Comparison of ENCODE assay signal across 11 cellular contexts in the genomic region with DNA sequence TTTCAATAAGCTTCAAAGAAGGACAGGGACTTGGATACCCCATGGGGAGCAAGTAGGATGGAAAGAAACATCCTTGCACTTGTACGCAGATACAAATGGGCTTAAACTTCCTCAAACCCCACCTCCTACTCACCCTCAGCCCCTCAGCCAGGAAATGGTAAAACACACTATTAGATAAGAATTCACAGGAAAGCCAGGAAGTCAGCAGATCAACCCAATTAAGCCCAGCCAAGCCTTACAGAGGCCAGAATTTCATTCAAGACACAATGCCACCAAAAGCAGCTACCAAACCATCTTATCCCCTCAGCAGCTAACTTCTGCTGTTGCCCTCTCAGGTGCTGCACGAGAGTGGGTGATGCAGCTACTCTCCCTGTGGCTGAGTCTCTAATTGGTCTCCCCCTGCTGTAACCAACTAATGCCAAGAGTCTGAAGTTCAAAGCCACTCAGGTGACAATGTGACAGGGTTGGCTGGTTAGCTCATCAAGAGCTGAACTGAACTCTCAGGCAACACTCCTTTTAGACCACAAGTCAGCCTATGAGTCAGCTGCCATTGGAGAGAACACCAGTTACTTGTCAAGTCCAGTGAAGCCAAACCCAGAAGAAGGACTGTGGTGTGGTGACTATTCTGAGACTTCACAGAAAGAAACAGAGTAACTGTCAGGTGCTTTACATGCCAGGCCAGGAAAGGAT.
DNase-seq lines count a peak whose midpoint lies in the region; ATAC-seq and TF ChIP-seq lines count a peak whose summit lies in the region.
"Had no signal": no experiment of that assay in that cellular context is flagged by ENCODE, and none has a peak within 500 bp of the region (broad histone marks: within the 10 kb centered on the region; RNA-seq: fewer than 3 reads in every experiment).

No MANE protein-coding gene starts in this region.

- DNase-seq in GM12865 (ENCODE audit: low read depth) (peak; percentile 87), dermis blood vessel endothelial cell (peak; percentile 7), neuronal stem cell (ENCODE audit: low spot score) (no peak), ACHN (no peak), NCI-H748 (lab: John Stamatoyannopoulos, UW; ENCODE audit: unreplicated experiment) (no peak), cerebellar nuclear complex (lab: John Stamatoyannopoulos, UW) (no peak)
- DNase-seq: lower lobe of right lung; PC-9; stimulated activated CD4-positive, alpha-beta T cell treated with anti-CD3 and anti-CD28 coated beads, Interleukin-15, amount 100 ng/mL, for 24 hours had no signal

- H3K18ac ChIP-seq in neuronal stem cell (ENCODE audit: low read length), result no peak overlapping the region

- no peaks in the 10 kb centered on the region for H3K36me3 ChIP-seq in neuronal stem cell (replicated peaks in 1 of 2; ENCODE audit: control insufficient read depth in 2 of 2, insufficient read depth in 2 of 2, low read length in 2 of 2)
- H3K36me3 ChIP-seq: lower lobe of right lung had no signal

- no peak overlapping the region for H2BK5ac ChIP-seq in neuronal stem cell (ENCODE audit: low read length)

- H3K4ac ChIP-seq in neuronal stem cell (ENCODE audit: low read length), result no peak overlapping the region

- H4K8ac ChIP-seq in neuronal stem cell (ENCODE audit: low read depth, low read length), result no peak overlapping the region

- H3K9ac ChIP-seq in neuronal stem cell (ENCODE audit: low read depth, low read length, poor library complexity), result no peak overlapping the region

- no peak overlapping the region for H3K14ac ChIP-seq in neuronal stem cell (ENCODE audit: low read length)

- H3K27ac ChIP-seq in neuronal stem cell (replicated peaks; ENCODE audit: low read length), result no peak overlapping the region
- H3K27ac ChIP-seq: lower lobe of right lung, PC-9 had no signal

- no peak overlapping the region for H3K23ac ChIP-seq in neuronal stem cell (ENCODE audit: low read depth, low read length, poor library complexity)

- no peak overlapping the region for H2BK120ac ChIP-seq in neuronal stem cell (ENCODE audit: low read depth, low read length)

- no peaks in the 10 kb centered on the region for H3K9me3 ChIP-seq in neuronal stem cell (replicated peaks in 1 of 2; ENCODE audit: control insufficient read depth in 2 of 2, insufficient read depth in 1 of 2, low read depth in 1 of 2, low read length in 2 of 2)
- H3K9me3 ChIP-seq: lower lobe of right lung had no signal

- ATAC-seq in GM21447 (IDR thresholded peaks at IDR 0.05; ENCODE audit: unreplicated experiment) (peak; percentile 89), HG03196 (IDR thresholded peaks at IDR 0.05; ENCODE audit: unreplicated experiment) (peak; percentile 91)
- ATAC-seq: lower lobe of right lung had no signal

- H2AFZ ChIP-seq in neuronal stem cell (ENCODE audit: low read length), result no peak overlapping the region
- H2AFZ ChIP-seq: PC-9 had no signal

- H2BK12ac ChIP-seq in neuronal stem cell (ENCODE audit: low read length), result no peak overlapping the region

- H2AK5ac ChIP-seq in neuronal stem cell (ENCODE audit: low read depth, low read length), result no peak overlapping the region

- no peak overlapping the region for H4K91ac ChIP-seq in neuronal stem cell (ENCODE audit: low read depth, low read length, poor library complexity)

- peaks cover 0 to 3% of the 10 kb centered on the region in 2 donors for H3K4me1 ChIP-seq in neuronal stem cell (ENCODE audit: control insufficient read depth in 2 of 2, insufficient read depth in 1 of 2, low read depth in 1 of 2, low read length in 2 of 2)
- H3K4me1 ChIP-seq: lower lobe of right lung had no signal

- WGBS in neuronal stem cell (ENCODE audit: extremely low coverage in 2 of 2, insufficient read length in 2 of 2, insufficient replicate concordance in 1 of 2), 2 donors, result no CpG with 5 or more reads among the region's 2 CpGs

- H2BK15ac ChIP-seq in neuronal stem cell (ENCODE audit: low read length), result no peak overlapping the region

- H3K79me1 ChIP-seq in neuronal stem cell (ENCODE audit: low read depth, low read length), result no peaks in the 10 kb centered on the region

- TF ChIP-seq CTCF in GM12865 (IDR thresholded peaks at IDR 0.05; ENCODE audit: insufficient read depth, low read depth, low read length, missing control alignments), result no peak

- H3K4me2 ChIP-seq in neuronal stem cell (ENCODE audit: insufficient read depth, low read length, poor library complexity, severe bottlenecking), result no peak overlapping the region
- H3K4me2 ChIP-seq: PC-9 had no signal

- in situ Hi-C loops in ACHN (cut with HindIII; ENCODE audit: low pct_ligation_motif_present, low pct_unique_long_range_greater_than_20kb, low sequenced_read_pairs), result no loop called here

- H3K27me3 ChIP-seq in neuronal stem cell (ENCODE audit: control insufficient read depth in 3 of 3, insufficient read depth in 3 of 3, low read depth in 1 of 3, low read length in 3 of 3), result no peaks in the 10 kb centered on the region

- no peak overlapping the region for H3K4me3 ChIP-seq in GM12865 (ENCODE audit: low read depth, low read length)
- no peak overlapping the region for H3K4me3 ChIP-seq in neuronal stem cell (ENCODE audit: low read length in 2 of 2)
- H3K4me3 ChIP-seq: lower lobe of right lung, PC-9 had no signal

Comparison
In these comparisons a context has a peak if more than half of its experiments do, and no peak if none do; other contexts are left out.
1. DNase-seq: peak in GM12865 (single experiment) and dermis blood vessel endothelial cell (single experiment); none in neuronal stem cell (single experiment), ACHN (single experiment), NCI-H748 (single experiment) and cerebellar nuclear complex (0 of 2).